ENCODE assay signal across 1 cellular context in the genomic region with DNA sequence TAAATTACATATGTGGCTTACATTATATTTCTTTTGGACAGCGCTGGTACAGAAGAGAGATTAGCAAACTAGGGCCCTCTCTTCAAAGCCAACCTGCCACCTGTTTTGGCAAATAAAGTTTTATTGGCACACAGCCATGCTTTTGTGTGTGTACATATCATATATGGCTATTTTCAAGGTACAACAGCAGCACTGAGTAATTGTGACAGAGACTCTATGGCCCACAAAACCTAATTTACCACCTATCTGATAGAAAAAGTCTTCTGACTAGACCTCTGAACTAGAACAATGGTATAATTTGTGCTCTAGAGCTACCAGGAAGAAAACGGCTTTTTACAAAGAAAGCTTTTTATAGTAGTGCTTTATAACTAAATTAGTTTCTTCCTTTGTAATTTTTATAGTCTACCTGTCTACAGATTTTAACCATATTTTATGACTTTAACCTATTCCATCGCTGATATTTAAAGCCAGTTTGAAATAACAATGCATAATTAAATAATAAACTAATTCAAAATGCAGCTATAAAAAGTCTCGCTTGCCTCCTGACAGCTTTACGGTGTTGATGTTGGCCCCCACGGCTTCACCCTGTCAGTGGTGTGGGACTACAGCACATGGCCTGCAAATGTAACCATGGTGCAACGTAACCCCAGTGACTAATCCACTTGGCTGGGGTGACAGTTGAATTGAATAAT.
A peak's percentile ranks its signal among the peaks of the same experiment; 100 is the strongest.
TF ChIP-seq lines count a peak whose summit lies in the region.

No MANE protein-coding gene starts in this region.

TF ChIP-seq in HEK293, 187 proteins besides CTCF, POLR2A, EP300 and RAD21 (continued from another document and continues in another):
- TF ChIP-seq, protein P1, sequence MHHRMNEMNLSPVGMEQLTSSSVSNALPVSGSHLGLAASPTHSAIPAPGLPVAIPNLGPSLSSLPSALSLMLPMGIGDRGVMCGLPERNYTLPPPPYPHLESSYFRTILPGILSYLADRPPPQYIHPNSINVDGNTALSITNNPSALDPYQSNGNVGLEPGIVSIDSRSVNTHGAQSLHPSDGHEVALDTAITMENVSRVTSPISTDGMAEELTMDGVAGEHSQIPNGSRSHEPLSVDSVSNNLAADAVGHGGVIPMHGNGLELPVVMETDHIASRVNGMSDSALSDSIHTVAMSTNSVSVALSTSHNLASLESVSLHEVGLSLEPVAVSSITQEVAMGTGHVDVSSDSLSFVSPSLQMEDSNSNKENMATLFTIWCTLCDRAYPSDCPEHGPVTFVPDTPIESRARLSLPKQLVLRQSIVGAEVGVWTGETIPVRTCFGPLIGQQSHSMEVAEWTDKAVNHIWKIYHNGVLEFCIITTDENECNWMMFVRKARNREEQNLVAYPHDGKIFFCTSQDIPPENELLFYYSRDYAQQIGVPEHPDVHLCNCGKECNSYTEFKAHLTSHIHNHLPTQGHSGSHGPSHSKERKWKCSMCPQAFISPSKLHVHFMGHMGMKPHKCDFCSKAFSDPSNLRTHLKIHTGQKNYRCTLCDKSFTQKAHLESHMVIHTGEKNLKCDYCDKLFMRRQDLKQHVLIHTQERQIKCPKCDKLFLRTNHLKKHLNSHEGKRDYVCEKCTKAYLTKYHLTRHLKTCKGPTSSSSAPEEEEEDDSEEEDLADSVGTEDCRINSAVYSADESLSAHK (tag by site-specific recombination; IDR thresholded peaks at IDR 0.05) = no peak
- no peak for TF ChIP-seq ZNF560 (tag by site-specific recombination; IDR thresholded peaks at IDR 0.05; ENCODE audit: borderline replicate concordance)
- no peak for TF ChIP-seq ZNF544 (tag by site-specific recombination; IDR thresholded peaks at IDR 0.05)
- no peak for TF ChIP-seq SALL2 (tag by site-specific recombination; IDR thresholded peaks at IDR 0.05; ENCODE audit: borderline replicate concordance)
- TF ChIP-seq, protein P2, sequence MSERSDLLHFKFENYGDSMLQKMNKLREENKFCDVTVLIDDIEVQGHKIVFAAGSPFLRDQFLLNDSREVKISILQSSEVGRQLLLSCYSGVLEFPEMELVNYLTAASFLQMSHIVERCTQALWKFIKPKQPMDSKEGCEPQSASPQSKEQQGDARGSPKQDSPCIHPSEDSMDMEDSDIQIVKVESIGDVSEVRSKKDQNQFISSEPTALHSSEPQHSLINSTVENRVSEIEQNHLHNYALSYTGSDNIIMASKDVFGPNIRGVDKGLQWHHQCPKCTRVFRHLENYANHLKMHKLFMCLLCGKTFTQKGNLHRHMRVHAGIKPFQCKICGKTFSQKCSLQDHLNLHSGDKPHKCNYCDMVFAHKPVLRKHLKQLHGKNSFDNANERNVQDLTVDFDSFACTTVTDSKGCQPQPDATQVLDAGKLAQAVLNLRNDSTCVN (tag by site-specific recombination; optimal IDR thresholded peaks at IDR 0.05) = no peak
- TF ChIP-seq ZBTB44 (tag by site-specific recombination; IDR thresholded peaks at IDR 0.05) = no peak; the same call in none of the 2 replicates
- TF ChIP-seq ZNF639 (tag by site-specific recombination; IDR thresholded peaks at IDR 0.05) = no peak
- TF ChIP-seq ZNF354C (tag by site-specific recombination; IDR thresholded peaks at IDR 0.05; ENCODE audit: borderline replicate concordance, low read depth) = no peak
- TF ChIP-seq ZNF362 (tag by site-specific recombination; IDR thresholded peaks at IDR 0.05) = no peak
- TF ChIP-seq ZNF488 (tag by site-specific recombination; IDR thresholded peaks at IDR 0.05) = no peak
- TF ChIP-seq ZSCAN23 (tag by site-specific recombination; IDR thresholded peaks at IDR 0.05) = no peak
- TF ChIP-seq ZNF404 (tag by site-specific recombination; IDR thresholded peaks at IDR 0.05) = no peak
- TF ChIP-seq PRDM1 (tag by site-specific recombination; IDR thresholded peaks at IDR 0.05) = no peak
- TF ChIP-seq ZNF664 (tag by site-specific recombination; IDR thresholded peaks at IDR 0.05) = peak; percentile 60
- 0 out of 2 replicates have a peak, but pooled peaks have one; percentile 19 for TF ChIP-seq ZNF76 (tag by site-specific recombination; IDR thresholded peaks at IDR 0.05; ENCODE audit: borderline replicate concordance, low read depth)
- TF ChIP-seq EGR2 (tag by site-specific recombination; IDR thresholded peaks at IDR 0.05; ENCODE audit: low read depth) = no peak
- TF ChIP-seq GLIS2 (tag by site-specific recombination; IDR thresholded peaks at IDR 0.05) = no peak
- no peak for TF ChIP-seq ZNF16 (tag by site-specific recombination; IDR thresholded peaks at IDR 0.05; ENCODE audit: low read depth)
- TF ChIP-seq ZNF292 (tag by site-specific recombination; IDR thresholded peaks at IDR 0.05; ENCODE audit: borderline replicate concordance, low read depth) = no peak
- no peak for TF ChIP-seq ZNF768 (tag by site-specific recombination; IDR thresholded peaks at IDR 0.05)
- TF ChIP-seq TRIM28 (IDR thresholded peaks at IDR 0.05; ENCODE audit: borderline replicate concordance, low read length) = no peak
- no peak for TF ChIP-seq ZFP69B (tag by site-specific recombination; IDR thresholded peaks at IDR 0.05)
- TF ChIP-seq, protein P3, sequence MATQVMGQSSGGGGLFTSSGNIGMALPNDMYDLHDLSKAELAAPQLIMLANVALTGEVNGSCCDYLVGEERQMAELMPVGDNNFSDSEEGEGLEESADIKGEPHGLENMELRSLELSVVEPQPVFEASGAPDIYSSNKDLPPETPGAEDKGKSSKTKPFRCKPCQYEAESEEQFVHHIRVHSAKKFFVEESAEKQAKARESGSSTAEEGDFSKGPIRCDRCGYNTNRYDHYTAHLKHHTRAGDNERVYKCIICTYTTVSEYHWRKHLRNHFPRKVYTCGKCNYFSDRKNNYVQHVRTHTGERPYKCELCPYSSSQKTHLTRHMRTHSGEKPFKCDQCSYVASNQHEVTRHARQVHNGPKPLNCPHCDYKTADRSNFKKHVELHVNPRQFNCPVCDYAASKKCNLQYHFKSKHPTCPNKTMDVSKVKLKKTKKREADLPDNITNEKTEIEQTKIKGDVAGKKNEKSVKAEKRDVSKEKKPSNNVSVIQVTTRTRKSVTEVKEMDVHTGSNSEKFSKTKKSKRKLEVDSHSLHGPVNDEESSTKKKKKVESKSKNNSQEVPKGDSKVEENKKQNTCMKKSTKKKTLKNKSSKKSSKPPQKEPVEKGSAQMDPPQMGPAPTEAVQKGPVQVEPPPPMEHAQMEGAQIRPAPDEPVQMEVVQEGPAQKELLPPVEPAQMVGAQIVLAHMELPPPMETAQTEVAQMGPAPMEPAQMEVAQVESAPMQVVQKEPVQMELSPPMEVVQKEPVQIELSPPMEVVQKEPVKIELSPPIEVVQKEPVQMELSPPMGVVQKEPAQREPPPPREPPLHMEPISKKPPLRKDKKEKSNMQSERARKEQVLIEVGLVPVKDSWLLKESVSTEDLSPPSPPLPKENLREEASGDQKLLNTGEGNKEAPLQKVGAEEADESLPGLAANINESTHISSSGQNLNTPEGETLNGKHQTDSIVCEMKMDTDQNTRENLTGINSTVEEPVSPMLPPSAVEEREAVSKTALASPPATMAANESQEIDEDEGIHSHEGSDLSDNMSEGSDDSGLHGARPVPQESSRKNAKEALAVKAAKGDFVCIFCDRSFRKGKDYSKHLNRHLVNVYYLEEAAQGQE (tag by site-specific recombination; IDR thresholded peaks at IDR 0.05) = peak; percentile 77
- TF ChIP-seq ZNF140 (tag by site-specific recombination; IDR thresholded peaks at IDR 0.05) = no peak
- peak; percentile 60 for TF ChIP-seq IKZF3 (tag by site-specific recombination; IDR thresholded peaks at IDR 0.05)
- no peak for TF ChIP-seq MEIS1 (CRISPR knock-in tag; IDR thresholded peaks at IDR 0.05; ENCODE audit: borderline replicate concordance)
- TF ChIP-seq ZNF624 (tag by site-specific recombination; IDR thresholded peaks at IDR 0.05) = no peak
- TF ChIP-seq ZNF426 (tag by site-specific recombination; IDR thresholded peaks at IDR 0.05) = no peak
- TF ChIP-seq ZSCAN5A (tag by site-specific recombination; IDR thresholded peaks at IDR 0.05) = no peak
- no peak for TF ChIP-seq ZNF792 (tag by site-specific recombination; IDR thresholded peaks at IDR 0.05)
- TF ChIP-seq ZNF600 (tag by site-specific recombination; IDR thresholded peaks at IDR 0.05) = peak; percentile 88; the same call in 1 of the 2 replicates
- TF ChIP-seq SP2 (tag by site-specific recombination; IDR thresholded peaks at IDR 0.05) = no peak
- TF ChIP-seq ZNF423 (tag by site-specific recombination; IDR thresholded peaks at IDR 0.05) = no peak
- TF ChIP-seq ZNF148 (tag by site-specific recombination; IDR thresholded peaks at IDR 0.05; ENCODE audit: borderline replicate concordance) = no peak
- TF ChIP-seq ZNF677 (tag by site-specific recombination; IDR thresholded peaks at IDR 0.05) = no peak
- no peak for TF ChIP-seq ZNF701 (tag by site-specific recombination; IDR thresholded peaks at IDR 0.05)
- TF ChIP-seq ZNF157 (tag by site-specific recombination; IDR thresholded peaks at IDR 0.05) = no peak
- no peak for TF ChIP-seq ZNF416 (tag by site-specific recombination; IDR thresholded peaks at IDR 0.05)
- TF ChIP-seq SCRT1 (tag by site-specific recombination; IDR thresholded peaks at IDR 0.05; ENCODE audit: borderline replicate concordance) = peak; percentile 88
- TF ChIP-seq ZNF223 (tag by site-specific recombination; IDR thresholded peaks at IDR 0.05) = no peak
- no peak; the same call in 1 of the 2 replicates for TF ChIP-seq ZNF366 (tag by site-specific recombination; conservative IDR thresholded peaks at IDR 0.05)
- TF ChIP-seq GFI1B (tag by site-specific recombination; IDR thresholded peaks at IDR 0.05) = no peak
- TF ChIP-seq ZNF747 (tag by site-specific recombination; IDR thresholded peaks at IDR 0.05) = no peak
- TF ChIP-seq ZNF585B (tag by site-specific recombination; IDR thresholded peaks at IDR 0.05) = no peak
- no peak for TF ChIP-seq ZNF530 (tag by site-specific recombination; IDR thresholded peaks at IDR 0.05; ENCODE audit: low read depth)
- TF ChIP-seq ZFHX2 (tag by site-specific recombination; conservative IDR thresholded peaks at IDR 0.05) = no peak
- peak; percentile 43 for TF ChIP-seq ZNF501 (tag by site-specific recombination; IDR thresholded peaks at IDR 0.05)
- no peak; the same call in 1 of the 2 replicates for TF ChIP-seq KLF10 (tag by site-specific recombination; IDR thresholded peaks at IDR 0.05)
- TF ChIP-seq ZNF37A (tag by site-specific recombination; IDR thresholded peaks at IDR 0.05) = peak; percentile 51; the same call in 1 of the 2 replicates
